Comparison of ENCODE assay signal across 8 cellular contexts in genomic region chr22:23767303-23767672, GRCh38. TPM values are rescaled to one million over a fixed set of nuclear protein-coding genes. Genes with fewer than 3 reads are reported as not detected.
DNase-seq lines count a peak whose midpoint lies in the region; ATAC-seq and TF ChIP-seq lines count a peak whose summit lies in the region.

No MANE protein-coding gene starts in this region.

- H4K8ac ChIP-seq in neuronal stem cell (ENCODE audit: low read depth, low read length) = no peak overlapping the region

- H3K36me3 ChIP-seq in SJCRH30 (no peaks in the 10 kb centered on the region), esophagus squamous epithelium (peaks cover 0 to 27% (median 0%) of the 10 kb centered on the region in 3 donors), neuronal stem cell (replicated peaks in 1 of 2; ENCODE audit: control insufficient read depth in 2 of 2, insufficient read depth in 2 of 2, low read length in 2 of 2) (peaks cover 0 to 13% of the 10 kb centered on the region in 2 donors)

- H3K27ac Mint-ChIP-seq in CD4-positive, alpha-beta T cell = peak overlapping the region; percentile 51

- CTCF ChIA-PET in CD4-positive, alpha-beta T cell (lab: Charles Lee) = interaction anchor here (0.8 to 1.5 kb wide), 3 partner anchors 8 to 82 kb away, joined by 3 read pairs; partner anchors contain the start of gene ZNF70

- DNase-seq in CD4-positive, alpha-beta T cell = no peak
- DNase-seq in SJCRH30 = no peak
- DNase-seq in esophagus squamous epithelium (lab: John Stamatoyannopoulos, UW) = no peak
- no peak for DNase-seq in neuronal stem cell (ENCODE audit: low spot score)
- DNase-seq in NCI-H82 (lab: John Stamatoyannopoulos, UW) = no peak
- DNase-seq in NCI-H1092 treated with DMSO at 0.1 percent for 48 hours (lab: John Stamatoyannopoulos, UW) = no peak
- no peak for DNase-seq in stimulated activated CD4-positive, alpha-beta T cell treated with anti-CD3 and anti-CD28 coated beads, Interleukin-4, amount 100 ng/mL, for 4 hours

- WGBS in esophagus squamous epithelium, 2 donors = no CpG with 5 or more reads among the region's 27 CpGs
- no CpG with 5 or more reads among the region's 27 CpGs for WGBS in neuronal stem cell (ENCODE audit: extremely low coverage in 2 of 2, insufficient read length in 2 of 2, insufficient replicate concordance in 1 of 2), 2 donors

- peak overlapping the region; percentile 92 for H3K4me2 ChIP-seq in neuronal stem cell (ENCODE audit: insufficient read depth, low read length, poor library complexity, severe bottlenecking)

- ATAC-seq in CD4-positive, alpha-beta T cell (ENCODE audit: poor library complexity) = no peak
- ATAC-seq in HG03039 (IDR thresholded peaks at IDR 0.05; ENCODE audit: unreplicated experiment) = no peak

- H2AFZ ChIP-seq in neuronal stem cell (ENCODE audit: low read length) = peak overlapping the region; percentile 93

- H3K27me3 Mint-ChIP-seq in CD4-positive, alpha-beta T cell = no peaks in the 10 kb centered on the region

- H3K27me3 ChIP-seq in CD4-positive, alpha-beta T cell (ENCODE audit: control insufficient read depth, insufficient read depth, low read length) = no peaks in the 10 kb centered on the region
- H3K27me3 ChIP-seq in SJCRH30 (no peaks in the 10 kb centered on the region), esophagus squamous epithelium (no peaks in the 10 kb centered on the region), neuronal stem cell (ENCODE audit: control insufficient read depth in 3 of 3, insufficient read depth in 3 of 3, low read depth in 1 of 3, low read length in 3 of 3) (peaks cover 0 to 4% (median 0%) of the 10 kb centered on the region in 3 experiments)

- peaks cover 33% of the 10 kb centered on the region for H3K4me1 Mint-ChIP-seq in CD4-positive, alpha-beta T cell (ENCODE audit: low read depth)

- no peaks in the 10 kb centered on the region for H3K9me3 Mint-ChIP-seq in CD4-positive, alpha-beta T cell

- H2BK12ac ChIP-seq in neuronal stem cell (ENCODE audit: low read length) = no peak overlapping the region

- no peak for TF ChIP-seq POLR2A in esophagus squamous epithelium (IDR thresholded peaks at IDR 0.05)

- H3K36me3 Mint-ChIP-seq in CD4-positive, alpha-beta T cell (ENCODE audit: low read depth) = no peaks in the 10 kb centered on the region

- peak overlapping the region; percentile 82 for H2AK5ac ChIP-seq in neuronal stem cell (ENCODE audit: low read depth, low read length)

- H3K4me3 ChIP-seq in SJCRH30 (peak overlapping the region; percentile 72), esophagus squamous epithelium (peak overlapping the region; percentile 57 to 84 (median 72)), neuronal stem cell (ENCODE audit: low read length in 2 of 2) (peak overlapping the region; percentile 63 to 92)

- peak overlapping the region; percentile 91 for H3K14ac ChIP-seq in neuronal stem cell (ENCODE audit: low read length)

- peak overlapping the region; percentile 11 for H3K23ac ChIP-seq in neuronal stem cell (ENCODE audit: low read depth, low read length, poor library complexity)

- peak overlapping the region; percentile 89 for H3K9ac ChIP-seq in neuronal stem cell (ENCODE audit: low read depth, low read length, poor library complexity)

- H3K18ac ChIP-seq in neuronal stem cell (ENCODE audit: low read length) = peak overlapping the region; percentile 99

- H2BK120ac ChIP-seq in neuronal stem cell (ENCODE audit: low read depth, low read length) = no peak overlapping the region

- intact Hi-C loops in CD4-positive, alpha-beta T cell (cut with DNase I, micrococcal nuclease) = loop anchor here (5.0 kb wide), 2 partner anchors 50 to 80 kb away; no protein-coding TSS in a partner anchor
- intact Hi-C loops in esophagus squamous epithelium (cut with DNase I) = loop anchor here (5.0 kb wide), 1 partner anchor 80 kb away; no protein-coding TSS in a partner anchor

- no peak for TF ChIP-seq CTCF in CD4-positive, alpha-beta T cell (IDR thresholded peaks at IDR 0.05)
- no peak for TF ChIP-seq CTCF in esophagus squamous epithelium (IDR thresholded peaks at IDR 0.05)

- H3K4me1 ChIP-seq in SJCRH30 (peaks cover 32% of the 10 kb centered on the region), esophagus squamous epithelium (peaks cover 13 to 92% (median 38%) of the 10 kb centered on the region in 3 donors), neuronal stem cell (ENCODE audit: control insufficient read depth in 2 of 2, insufficient read depth in 1 of 2, low read depth in 1 of 2, low read length in 2 of 2) (peaks cover 20 to 30% of the 10 kb centered on the region in 2 donors)

- H3K79me1 ChIP-seq in neuronal stem cell (ENCODE audit: low read depth, low read length) = no peaks in the 10 kb centered on the region

- H4K91ac ChIP-seq in neuronal stem cell (ENCODE audit: low read depth, low read length, poor library complexity) = no peak overlapping the region

- no peaks in the 10 kb centered on the region for H3K9me3 ChIP-seq in CD4-positive, alpha-beta T cell (ENCODE audit: control insufficient read depth, low read length)
- H3K9me3 ChIP-seq in SJCRH30 (replicated peaks) (no peaks in the 10 kb centered on the region), esophagus squamous epithelium (no peaks in the 10 kb centered on the region), neuronal stem cell (replicated peaks in 1 of 2; ENCODE audit: control insufficient read depth in 2 of 2, insufficient read depth in 1 of 2, low read depth in 1 of 2, low read length in 2 of 2) (no peaks in the 10 kb centered on the region)

- H2BK5ac ChIP-seq in neuronal stem cell (ENCODE audit: low read length) = no peak overlapping the region

- H2BK15ac ChIP-seq in neuronal stem cell (ENCODE audit: low read length) = peak overlapping the region; percentile 93

- H3K4me3 Mint-ChIP-seq in CD4-positive, alpha-beta T cell = peak overlapping the region; percentile 82

- peak overlapping the region; percentile 23 for H3K27ac ChIP-seq in CD4-positive, alpha-beta T cell (ENCODE audit: low read depth, low read length)
- peak overlapping the region; percentile 81 for H3K27ac ChIP-seq in SJCRH30
- H3K27ac ChIP-seq in esophagus squamous epithelium = peak overlapping the region; percentile 80 to 91 (median 89)
- no peak overlapping the region for H3K27ac ChIP-seq in neuronal stem cell (replicated peaks; ENCODE audit: low read length)

- H3K4ac ChIP-seq in neuronal stem cell (ENCODE audit: low read length) = no peak overlapping the region

- POLR2A ChIA-PET in CD4-positive, alpha-beta T cell (lab: Charles Lee) = interaction anchor here (0.6 to 1.8 kb wide), 6 partner anchors 16 to 146 kb away, joined by 3 to 10 read pairs (median 6); partner anchors contain the start of genes MIF, SLC2A11, SMARCB1 and ZNF70

RNA-seq across cellular contexts. Expression of gene CHCHD10, which starts 0.5 kb away (rescaled TPM):
- total RNA-seq in CD4-positive, alpha-beta T cell = 10 to 100 TPM; 34.4 to 43.0 TPM
- total RNA-seq in SJCRH30 (2014; rRNA removed; shearing (Covaris generic)) = 10.9 and 14.1 TPM in 2 replicates
- total RNA-seq in esophagus squamous epithelium = 10 to 100 TPM in 2 of 4 donors, 1 to 10 TPM in 2; 7.7 to 13.9 (median 10.4) TPM
- 84.6 TPM for polyA plus RNA-seq in neuronal stem cell (2013, experiment 1 of 2)
- polyA plus RNA-seq in neuronal stem cell (2013, experiment 2 of 2) = 88.1 TPM

RNA-seq across cellular contexts. Expression of gene C22orf15, which starts 4.5 kb away (rescaled TPM):
- total RNA-seq in CD4-positive, alpha-beta T cell = under 1 TPM; 0.49 to 0.84 TPM
- total RNA-seq in SJCRH30 (2014; rRNA removed; shearing (Covaris generic)) = not detected in 2 replicates
- total RNA-seq in esophagus squamous epithelium = not detected
- polyA plus RNA-seq in neuronal stem cell (2013, experiment 1 of 2) = 3.0 TPM
- 2.8 TPM for polyA plus RNA-seq in neuronal stem cell (2013, experiment 2 of 2)

RNA-seq across cellular contexts. Expression of gene MMP11, which starts 5.4 kb away (rescaled TPM):
- 1 to 10 TPM; 2.3 to 2.4 TPM for total RNA-seq in CD4-positive, alpha-beta T cell
- 6.6 TPM in 2 replicates for total RNA-seq in SJCRH30 (2014; rRNA removed; shearing (Covaris generic))
- total RNA-seq in esophagus squamous epithelium = 1 to 10 TPM in 2 of 4 donors, under 1 TPM in 2; 0.34 to 1.6 (median 1.1) TPM
- polyA plus RNA-seq in neuronal stem cell (2013, experiment 1 of 2) = 6.5 TPM
- polyA plus RNA-seq in neuronal stem cell (2013, experiment 2 of 2) = 6.1 TPM

RNA-seq across cellular contexts. Expression of gene VPREB3, which starts 13.1 kb away (rescaled TPM):
- total RNA-seq in CD4-positive, alpha-beta T cell = not detected
- total RNA-seq in SJCRH30 (2014; rRNA removed; shearing (Covaris generic)) = 0.28 TPM in 1 of 2 replicates, not detected in the other
- not detected for total RNA-seq in esophagus squamous epithelium
- 0.35 TPM for polyA plus RNA-seq in neuronal stem cell (2013, experiment 1 of 2)
- polyA plus RNA-seq in neuronal stem cell (2013, experiment 2 of 2) = 0.42 TPM

RNA-seq across cellular contexts. Expression of gene ZNF70, which starts 16.4 kb away (rescaled TPM):
- total RNA-seq in CD4-positive, alpha-beta T cell = 1 to 10 TPM; 1.3 to 1.9 TPM
- total RNA-seq in SJCRH30 (2014; rRNA removed; shearing (Covaris generic)) = 6.1 and 7.1 TPM in 2 replicates
- total RNA-seq in esophagus squamous epithelium = 1 to 10 TPM in 3 of 4 donors, under 1 TPM in 1; 0.91 to 2.7 (median 1.1) TPM
- polyA plus RNA-seq in neuronal stem cell (2013, experiment 1 of 2) = 2.8 TPM
- 3.0 TPM for polyA plus RNA-seq in neuronal stem cell (2013, experiment 2 of 2)
